In the genomic region with DNA sequence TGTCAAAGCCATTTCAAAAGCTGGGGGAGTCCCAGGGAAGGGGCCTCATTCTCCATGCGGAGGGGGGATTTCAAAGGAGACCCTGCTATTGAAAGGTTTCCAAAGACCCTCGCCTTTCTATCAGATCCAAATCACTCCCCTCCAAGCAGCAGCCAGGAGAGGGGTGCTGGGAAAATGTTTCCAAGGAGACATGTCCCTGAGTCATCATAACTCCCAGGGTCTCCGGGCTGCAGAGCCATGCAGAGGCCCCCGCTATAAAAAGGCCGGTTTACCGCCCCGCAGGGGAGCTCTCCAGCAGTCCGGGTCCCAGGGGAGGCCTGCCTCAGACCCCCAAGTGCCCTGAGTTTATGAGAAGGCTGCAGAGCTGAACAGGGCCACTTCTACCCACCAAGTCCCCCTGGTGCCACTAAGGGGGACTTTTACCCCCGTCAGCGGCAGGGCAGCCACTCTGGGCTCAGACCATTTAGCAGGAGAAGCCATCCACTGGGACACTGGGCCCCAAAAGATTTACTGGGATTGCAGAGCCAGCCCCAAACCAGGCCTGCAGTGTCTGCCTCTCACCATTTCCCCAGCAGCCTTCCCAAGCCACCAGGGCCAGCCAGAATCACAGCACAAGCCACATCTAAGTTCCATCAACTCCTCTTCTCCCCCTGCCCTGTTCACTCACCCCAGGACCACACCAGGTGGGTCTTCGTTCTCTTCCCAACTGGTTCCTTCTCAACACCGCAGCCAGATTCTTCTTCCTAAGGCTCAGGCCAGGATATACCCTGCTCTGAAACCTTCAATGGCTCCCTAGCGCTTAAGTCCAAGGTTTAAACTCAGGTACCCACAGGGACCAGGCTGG, we compare ENCODE assay signal across 1 cellular context.
TF ChIP-seq lines count a peak whose summit lies in the region.

No MANE protein-coding gene starts in this region.

TF ChIP-seq in IMR-90, 13 proteins besides CTCF, POLR2A, EP300 and RAD21 (continued from another document):
- TF ChIP-seq MXI1 (IDR thresholded peaks at IDR 0.05; ENCODE audit: borderline replicate concordance, low read depth, low read length) (no peak), MAFK (IDR thresholded peaks at IDR 0.05; ENCODE audit: low read depth, low read length) (no peak), SMC3 (IDR thresholded peaks at IDR 0.05; ENCODE audit: low read depth, low read length) (no peak), CHD1 (IDR thresholded peaks at IDR 0.05; ENCODE audit: low read depth, low read length) (no peak), BHLHE40 (IDR thresholded peaks at IDR 0.05; ENCODE audit: low read depth, low read length) (no peak), RFX5 (IDR thresholded peaks at IDR 0.05; ENCODE audit: low read depth, low read length) (no peak), NFE2L2 (IDR thresholded peaks at IDR 0.05; ENCODE audit: low read depth, low read length) (no peak), CEBPB (IDR thresholded peaks at IDR 0.05; ENCODE audit: low read depth, low read length) (no peak), FOS (IDR thresholded peaks at IDR 0.05; ENCODE audit: low read depth, low read length) (no peak), MAZ (IDR thresholded peaks at IDR 0.05; ENCODE audit: borderline replicate concordance, low read depth, low read length) (no peak)
- TF ChIP-seq, protein P1, sequence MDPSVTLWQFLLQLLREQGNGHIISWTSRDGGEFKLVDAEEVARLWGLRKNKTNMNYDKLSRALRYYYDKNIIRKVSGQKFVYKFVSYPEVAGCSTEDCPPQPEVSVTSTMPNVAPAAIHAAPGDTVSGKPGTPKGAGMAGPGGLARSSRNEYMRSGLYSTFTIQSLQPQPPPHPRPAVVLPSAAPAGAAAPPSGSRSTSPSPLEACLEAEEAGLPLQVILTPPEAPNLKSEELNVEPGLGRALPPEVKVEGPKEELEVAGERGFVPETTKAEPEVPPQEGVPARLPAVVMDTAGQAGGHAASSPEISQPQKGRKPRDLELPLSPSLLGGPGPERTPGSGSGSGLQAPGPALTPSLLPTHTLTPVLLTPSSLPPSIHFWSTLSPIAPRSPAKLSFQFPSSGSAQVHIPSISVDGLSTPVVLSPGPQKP (IDR thresholded peaks at IDR 0.05; ENCODE audit: borderline replicate concordance, low read depth, low read length) = no peak
- TF ChIP-seq, protein P2, sequence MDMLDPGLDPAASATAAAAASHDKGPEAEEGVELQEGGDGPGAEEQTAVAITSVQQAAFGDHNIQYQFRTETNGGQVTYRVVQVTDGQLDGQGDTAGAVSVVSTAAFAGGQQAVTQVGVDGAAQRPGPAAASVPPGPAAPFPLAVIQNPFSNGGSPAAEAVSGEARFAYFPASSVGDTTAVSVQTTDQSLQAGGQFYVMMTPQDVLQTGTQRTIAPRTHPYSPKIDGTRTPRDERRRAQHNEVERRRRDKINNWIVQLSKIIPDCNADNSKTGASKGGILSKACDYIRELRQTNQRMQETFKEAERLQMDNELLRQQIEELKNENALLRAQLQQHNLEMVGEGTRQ (IDR thresholded peaks at IDR 0.05; ENCODE audit: low read depth, low read length) = no peak
